ENCODE assay signal across 9 cellular contexts in the genomic region with DNA sequence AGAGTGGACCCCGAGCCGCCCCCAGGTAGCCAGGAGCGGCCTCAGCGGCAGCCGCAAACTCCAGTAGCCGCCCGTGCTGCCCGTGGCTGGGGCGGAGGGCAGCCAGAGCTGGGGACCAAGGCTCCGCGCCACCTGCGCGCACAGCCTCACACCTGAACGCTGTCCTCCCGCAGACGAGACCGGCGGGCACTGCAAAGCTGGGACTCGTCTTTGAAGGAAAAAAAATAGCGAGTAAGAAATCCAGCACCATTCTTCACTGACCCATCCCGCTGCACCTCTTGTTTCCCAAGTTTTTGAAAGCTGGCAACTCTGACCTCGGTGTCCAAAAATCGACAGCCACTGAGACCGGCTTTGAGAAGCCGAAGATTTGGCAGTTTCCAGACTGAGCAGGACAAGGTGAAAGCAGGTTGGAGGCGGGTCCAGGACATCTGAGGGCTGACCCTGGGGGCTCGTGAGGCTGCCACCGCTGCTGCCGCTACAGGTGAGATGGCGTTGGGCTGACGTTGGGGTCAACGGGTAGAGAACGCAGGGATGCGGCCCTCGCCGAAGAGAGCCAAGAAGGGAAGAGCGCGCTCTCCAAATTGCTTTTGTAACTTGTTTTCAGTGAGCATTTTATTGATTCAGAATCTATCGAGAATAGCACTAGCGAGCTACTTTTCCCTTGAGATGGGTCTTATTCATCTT. TPM values are rescaled to one million over a fixed set of nuclear protein-coding genes. Genes with fewer than 3 reads are reported as not detected.
DNase-seq lines count a peak whose midpoint lies in the region; ATAC-seq, FAIRE-seq and TF ChIP-seq lines count a peak whose summit lies in the region.
"Had no signal": no experiment of that assay in that cellular context is flagged by ENCODE, and none has a peak within 500 bp of the region (broad histone marks: within the 10 kb centered on the region; RNA-seq: fewer than 3 reads in every experiment).

No MANE protein-coding gene starts in this region.

- no peaks in the 10 kb centered on the region for H3K9me3 Mint-ChIP-seq in neural crest cell

- H3K4me1 Mint-ChIP-seq in neural crest cell, result peaks cover 23% of the 10 kb centered on the region

- no peak for FAIRE-seq in GM12891 (lab: Jason Lieb, UNC)
- FAIRE-seq: G401.6 had no signal

- peak; percentile 43 for ATAC-seq in HG03045 (IDR thresholded peaks at IDR 0.05; ENCODE audit: unreplicated experiment)
- ATAC-seq in esophagus mucosa, result peak; percentile 25

- no peak overlapping the region for H3K27ac Mint-ChIP-seq in neural crest cell (ENCODE audit: unreplicated experiment)

- TF ChIP-seq POLR2A in GM12891 (IDR thresholded peaks at IDR 0.05; ENCODE audit: low read depth, low read length), result no peak

- TF ChIP-seq CTCF in neural crest cell (conservative IDR thresholded peaks at IDR 0.05), result no peak

- no peaks in the 10 kb centered on the region for H3K36me3 Mint-ChIP-seq in neural crest cell (ENCODE audit: low read depth)

- DNase-seq in SHP77 (lab: John Stamatoyannopoulos, UW) (peak; percentile 46 to 69), SHP77 treated with DMSO at 0.1 percent for 48 hours (lab: John Stamatoyannopoulos, UW) (no peak), UCSD-AML1 (lab: John Stamatoyannopoulos, UW; ENCODE audit: unreplicated experiment) (peak; percentile 44), neural crest cell (ENCODE audit: low read depth, low spot score) (peak; percentile 3), GM12891 (ENCODE audit: insufficient read length, low spot score) (no peak), globus pallidus (ENCODE audit: low spot score) (no peak)

- H3K27me3 Mint-ChIP-seq in neural crest cell (ENCODE audit: low read depth), result peaks cover 95% of the 10 kb centered on the region

- H3K4me3 Mint-ChIP-seq in neural crest cell, result peak overlapping the region; percentile 92

TF ChIP-seq in GM12891, 5 proteins besides CTCF, POLR2A, EP300 and RAD21:
- TF ChIP-seq POU2F2 (IDR thresholded peaks at IDR 0.05; ENCODE audit: low read depth, low read length) (no peak), POLR2AphosphoS5 (IDR thresholded peaks at IDR 0.05; ENCODE audit: low read depth, low read length) (no peak), TAF1 (IDR thresholded peaks at IDR 0.05; ENCODE audit: low read depth, low read length) (no peak), SPI1 (IDR thresholded peaks at IDR 0.05; ENCODE audit: low read depth, low read length) (no peak), PAX5 (IDR thresholded peaks at IDR 0.05; ENCODE audit: insufficient read depth, low read length, severe bottlenecking) (no peak)

RNA-seq across cellular contexts. Expression of a gene that starts 0.4 kb away (rescaled TPM):
- 1.5 TPM for total RNA-seq in esophagus mucosa
- total RNA-seq in neural crest cell, result not detected in 2 replicates
- 4.5 TPM for polyA plus RNA-seq in GM12891 (2012; ENCODE audit: low read depth, missing spikeins)

Comparison
In these comparisons a context has a peak if more than half of its experiments do, and no peak if none do; other contexts are left out.
1. DNase-seq: peak in SHP77 (2 of 2), UCSD-AML1 (single experiment) and neural crest cell (single experiment); none in SHP77 treated with DMSO at 0.1 percent for 48 hours (single experiment), GM12891 (single experiment) and globus pallidus (single experiment).